8 cellular contexts compared by ENCODE assay signal in the genomic region with DNA sequence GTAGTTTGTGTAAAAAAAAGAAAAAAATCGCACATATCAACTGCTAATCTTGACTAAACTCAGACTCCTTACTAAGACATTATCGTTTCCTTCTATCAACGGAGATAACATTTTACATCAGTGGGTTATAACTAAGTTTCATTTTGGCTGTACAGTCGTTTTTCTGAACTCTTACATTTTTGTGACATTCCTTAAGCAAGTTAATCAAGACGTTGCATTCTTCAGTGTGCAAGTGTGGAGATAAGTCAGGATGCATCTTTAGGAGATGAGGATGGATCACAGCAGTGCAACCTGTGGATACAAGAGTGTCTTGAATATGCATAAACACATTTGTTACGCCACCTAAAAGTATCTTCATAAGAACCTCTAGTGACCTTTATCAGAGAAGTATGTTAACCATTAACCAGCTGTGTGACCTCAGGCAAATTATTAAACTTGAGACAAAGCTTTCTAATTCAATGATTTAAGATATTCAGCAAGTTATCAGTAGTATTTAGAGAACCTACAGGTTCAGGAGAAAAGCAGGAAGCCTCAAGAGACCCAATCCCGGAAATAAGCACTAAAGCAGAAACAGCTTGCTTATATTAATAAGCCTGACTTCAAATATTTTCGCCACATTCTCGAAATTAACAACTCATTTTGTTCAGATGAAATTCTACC. TPM values are rescaled to one million over a fixed set of nuclear protein-coding genes. Genes with fewer than 3 reads are reported as not detected.
DNase-seq lines count a peak whose midpoint lies in the region; ATAC-seq and TF ChIP-seq lines count a peak whose summit lies in the region.

No MANE protein-coding gene starts in this region.

- CTCF ChIA-PET in CD8-positive, alpha-beta memory T cell (lab: Charles Lee) = interaction anchor here (0.6 to 1.2 kb wide), 5 partner anchors 7 to 470 kb away, joined by 3 to 6 read pairs (median 3); a partner anchor contains a TSS

- H3K79me2 ChIP-seq in Loucy (ENCODE audit: insufficient read depth, low read length) = peaks cover 99% of the 10 kb centered on the region

- TF ChIP-seq POLR2A in upper lobe of left lung (IDR thresholded peaks at IDR 0.05) = no peak

- peaks cover 8% of the 10 kb centered on the region for H3K4me1 ChIP-seq in CD8-positive, alpha-beta memory T cell (ENCODE audit: insufficient read depth, low read length)
- peaks cover 35% of the 10 kb centered on the region for H3K4me1 ChIP-seq in Loucy (ENCODE audit: insufficient read depth, low read length, poor library complexity, severe bottlenecking)
- peaks cover 0 to 7% (median 0%) of the 10 kb centered on the region in 4 donors for H3K4me1 ChIP-seq in upper lobe of left lung

- WGBS in upper lobe of left lung, 2 donors = 23 to 35% methylated on average over 9 of the region's 9 CpGs

- peak overlapping the region; percentile 36 for H3K9ac ChIP-seq in Loucy (ENCODE audit: low read depth, low read length, poor library complexity, severe bottlenecking)

- no peaks in the 10 kb centered on the region for H3K36me3 ChIP-seq in CD8-positive, alpha-beta memory T cell (ENCODE audit: insufficient read depth, low read length)
- H3K36me3 ChIP-seq in Loucy (ENCODE audit: insufficient read depth, low read length) (peaks cover 10% of the 10 kb centered on the region; the same call in 1 of the 2 replicates), upper lobe of left lung (no peaks in the 10 kb centered on the region)

- no peaks in the 10 kb centered on the region for H3K27me3 ChIP-seq in CD8-positive, alpha-beta memory T cell (ENCODE audit: insufficient read depth, low read length, poor library complexity, severe bottlenecking)
- H3K27me3 ChIP-seq in Loucy (ENCODE audit: insufficient read depth, low read length, poor library complexity, severe bottlenecking) (no peaks in the 10 kb centered on the region), upper lobe of left lung (no peaks in the 10 kb centered on the region)

- DNase-seq in CD8-positive, alpha-beta memory T cell = no peak
- peak; percentile 31 for DNase-seq in GM20000 (ENCODE audit: low spot score)
- DNase-seq in fibroblast of the aortic adventitia (ENCODE audit: low read depth) = peak; percentile 67
- no peak for DNase-seq in upper lobe of left lung
- DNase-seq in SK-N-DZ (ENCODE audit: low spot score) = no peak
- DNase-seq in H4 (ENCODE audit: low spot score) = no peak

- no peaks in the 10 kb centered on the region for H3K9me2 ChIP-seq in Loucy (replicated peaks; ENCODE audit: low read depth, low read length)

- ATAC-seq in upper lobe of left lung (ENCODE audit: low FRiP score in 2 of 2) (peak in 1 of 2 donors; percentile 51), HG03039 (IDR thresholded peaks at IDR 0.05; ENCODE audit: unreplicated experiment) (no peak)

- peak overlapping the region; percentile 85 to 97 (median 94) for H3K27ac Mint-ChIP-seq in CD8-positive, alpha-beta memory T cell

- H3K9me3 Mint-ChIP-seq in CD8-positive, alpha-beta memory T cell = no peaks in the 10 kb centered on the region

- peaks cover 49 to 75% (median 67%) of the 10 kb centered on the region in 3 donors for H3K4me1 Mint-ChIP-seq in CD8-positive, alpha-beta memory T cell

- H3K4me2 ChIP-seq in Loucy (ENCODE audit: low read depth, low read length, poor library complexity, severe bottlenecking) = peak overlapping the region; percentile 72

- peak overlapping the region; percentile 91 to 96 (median 93) for H3K4me3 Mint-ChIP-seq in CD8-positive, alpha-beta memory T cell

- H2AFZ ChIP-seq in Loucy (ENCODE audit: low read length) = no peak overlapping the region

- TF ChIP-seq CTCF in GM20000 (IDR thresholded peaks at IDR 0.05; ENCODE audit: extremely low read depth, missing control alignments) (no peak), Loucy (conservative IDR thresholded peaks at IDR 0.05; ENCODE audit: low read length) (no peak), fibroblast of the aortic adventitia (IDR thresholded peaks at IDR 0.05; ENCODE audit: insufficient read depth, low read length) (no peak), upper lobe of left lung (IDR thresholded peaks at IDR 0.05) (no peak)

- no peak for TF ChIP-seq EP300 in upper lobe of left lung (IDR thresholded peaks at IDR 0.05)

- H3F3A ChIP-seq in Loucy (ENCODE audit: low read depth) = no peaks in the 10 kb centered on the region

- H3K27me3 Mint-ChIP-seq in CD8-positive, alpha-beta memory T cell = peaks cover 0 to 2% of the 10 kb centered on the region in 2 donors

- H4K20me1 ChIP-seq in Loucy (ENCODE audit: insufficient read depth, low read length, poor library complexity, severe bottlenecking) = peaks cover 26% of the 10 kb centered on the region

- POLR2A ChIA-PET in CD8-positive, alpha-beta memory T cell (lab: Charles Lee) = interaction anchor here (0.5 to 2.5 kb wide), 3 partner anchors 7 to 12 kb away, joined by 3 to 12 read pairs (median 4); a partner anchor contains a TSS

- H3K36me3 Mint-ChIP-seq in CD8-positive, alpha-beta memory T cell = peaks cover 0 to 33% (median 2%) of the 10 kb centered on the region in 3 donors

- H3K4me3 ChIP-seq in CD8-positive, alpha-beta memory T cell (ENCODE audit: low read length) = peak overlapping the region; percentile 76
- H3K4me3 ChIP-seq in Loucy (ENCODE audit: low read length, poor library complexity, severe bottlenecking) (peak overlapping the region; percentile 58), fibroblast of the aortic adventitia (ENCODE audit: low read depth, low read length) (peak overlapping the region; percentile 46), upper lobe of left lung (peak overlapping the region in 3 of 4 donors; percentile 12 to 36 (median 22))

- no peaks in the 10 kb centered on the region for H3K9me3 ChIP-seq in CD8-positive, alpha-beta memory T cell (ENCODE audit: low read length)
- H3K9me3 ChIP-seq in Loucy (ENCODE audit: insufficient read depth, low read depth, low read length) (no peaks in the 10 kb centered on the region), upper lobe of left lung (no peaks in the 10 kb centered on the region)

- peak overlapping the region; percentile 74 for H3K27ac ChIP-seq in CD8-positive, alpha-beta memory T cell (ENCODE audit: low read depth, low read length)
- peak overlapping the region; percentile 10 to 58 (median 36) for H3K27ac ChIP-seq in upper lobe of left lung

RNA-seq across cellular contexts. Expression of a gene that starts 9.4 kb away (rescaled TPM):
- total RNA-seq in CD8-positive, alpha-beta memory T cell = 100 to 1,000 TPM; 125 to 126 TPM
- 135 TPM for polyA plus RNA-seq in CD8-positive, alpha-beta memory T cell
- total RNA-seq in fibroblast of the aortic adventitia (ENCODE audit: low replicate concordance) = 21.5 and 56.9 TPM in 2 replicates
- 10 to 100 TPM in 5 of 6 donors, 1 to 10 TPM in 1; 9.8 to 51.7 (median 33.9) TPM for total RNA-seq in upper lobe of left lung
- polyA plus RNA-seq in SK-N-DZ (2014; cell fraction: cytosol; rRNA removed) = 182 and 271 TPM in 2 replicates
- 107 and 121 TPM in 2 replicates for polyA plus RNA-seq in SK-N-DZ (2014; cell fraction: nucleus; rRNA removed)
- total RNA-seq in H4 (2014; rRNA removed; shearing (Covaris generic)) = 135 and 176 TPM in 2 replicates

RNA-seq across cellular contexts. Expression of a gene that starts 9.7 kb away (rescaled TPM):
- 10 to 100 TPM; 52.2 to 53.7 TPM for total RNA-seq in CD8-positive, alpha-beta memory T cell
- 4.7 TPM for polyA plus RNA-seq in CD8-positive, alpha-beta memory T cell
- total RNA-seq in fibroblast of the aortic adventitia (ENCODE audit: low replicate concordance) (9.9 and 65.5 TPM in 2 replicates), upper lobe of left lung (10 to 100 TPM in 1 of 6 donors, 1 to 10 TPM in 5; 3.1 to 10.9 (median 7.1) TPM)
- polyA plus RNA-seq in SK-N-DZ (2014; cell fraction: cytosol; rRNA removed) = 90.7 and 101 TPM in 2 replicates
- polyA plus RNA-seq in SK-N-DZ (2014; cell fraction: nucleus; rRNA removed) = 50.9 and 54.8 TPM in 2 replicates
- 147 and 234 TPM in 2 replicates for total RNA-seq in H4 (2014; rRNA removed; shearing (Covaris generic))

RNA-seq across cellular contexts. Expression of a gene that starts 38.4 kb away (rescaled TPM):
- total RNA-seq in CD8-positive, alpha-beta memory T cell = 10 to 100 TPM; 30.5 to 31.3 TPM
- 39.2 TPM for polyA plus RNA-seq in CD8-positive, alpha-beta memory T cell
- total RNA-seq in fibroblast of the aortic adventitia (ENCODE audit: low replicate concordance) = 38.2 and 45.4 TPM in 2 replicates
- 10 to 100 TPM in 5 of 6 donors, 1 to 10 TPM in 1; 8.9 to 30.7 (median 23.4) TPM for total RNA-seq in upper lobe of left lung
- polyA plus RNA-seq in SK-N-DZ (2014; cell fraction: cytosol; rRNA removed) = 42.9 and 52.1 TPM in 2 replicates
- polyA plus RNA-seq in SK-N-DZ (2014; cell fraction: nucleus; rRNA removed) = 28.6 and 29.2 TPM in 2 replicates
- 36.5 and 44.2 TPM in 2 replicates for total RNA-seq in H4 (2014; rRNA removed; shearing (Covaris generic))

Comparison
In these comparisons a context has a peak if more than half of its experiments do, and no peak if none do; other contexts are left out.
1. DNase-seq: peak in GM20000 (single experiment) and fibroblast of the aortic adventitia (single experiment); none in CD8-positive, alpha-beta memory T cell (0 of 5), upper lobe of left lung (0 of 2), SK-N-DZ (single experiment) and H4 (single experiment).
2. H3K4me3 ChIP-seq: peak in every context shown above with its lines; median percentile 76 in CD8-positive, alpha-beta memory T cell; 58 in Loucy; 46 in fibroblast of the aortic adventitia; 22 in upper lobe of left lung.